In genomic region chr17:50956750-50957523, GRCh38 we compare ENCODE assay signal across 8 cellular contexts.
DNase-seq lines count a peak whose midpoint lies in the region; FAIRE-seq and TF ChIP-seq lines count a peak whose summit lies in the region.

No MANE protein-coding gene starts in this region.

- peaks cover 3% of the 10 kb centered on the region; the same call in 1 of the 2 replicates for H3K4me1 ChIP-seq in H9 (ENCODE audit: insufficient read depth, low read length)

- peak overlapping the region in 3 of 7 donors; percentile 21 to 75 (median 61) for H3K27ac Mint-ChIP-seq in CD14-positive monocyte
- H3K27ac Mint-ChIP-seq in H9, result peak overlapping the region in 2 of 3 experiments; percentile 70 to 73; a peak in 1 of 7 replicates
- H3K27ac Mint-ChIP-seq in MCF 10A (ENCODE audit: low read depth, unreplicated experiment), result no peak overlapping the region

- no peaks in the 10 kb centered on the region for H3K23me2 ChIP-seq in H9 (ENCODE audit: insufficient read length, low read depth, low read length, poor library complexity, severe bottlenecking)

- no peak overlapping the region for H3K18ac ChIP-seq in H9 (ENCODE audit: insufficient read length, low read depth, low read length)

- no peaks in the 10 kb centered on the region for H3K79me2 ChIP-seq in H9 (ENCODE audit: insufficient read depth, low read length)

- H3K27me3 ChIP-seq in H9 (ENCODE audit: insufficient read depth, low read length) (no peaks in the 10 kb centered on the region), WERI-Rb-1 (ENCODE audit: insufficient read depth, low read depth, severe bottlenecking) (no peaks in the 10 kb centered on the region)

- peaks cover 4 to 12% (median 6%) of the 10 kb centered on the region in 3 donors for H3K27me3 Mint-ChIP-seq in CD14-positive monocyte (ENCODE audit: low read depth in 3 of 3)
- no peaks in the 10 kb centered on the region for H3K27me3 Mint-ChIP-seq in H9 (ENCODE audit: low read depth)
- no peaks in the 10 kb centered on the region for H3K27me3 Mint-ChIP-seq in MCF 10A (ENCODE audit: insufficient read depth, unreplicated experiment)

- no peak overlapping the region for H2BK120ac ChIP-seq in H9 (ENCODE audit: low read depth, low read length, poor library complexity, severe bottlenecking)

- H3K9ac ChIP-seq in H9 (ENCODE audit: extremely low read depth, insufficient read length, low read length), result no peak overlapping the region

- no TSS peak for BruUV-seq in MCF 10A (replicated peaks; lab: Mats Ljungman, UMichigan)

- H3K9me3 Mint-ChIP-seq in CD14-positive monocyte, result no peaks in the 10 kb centered on the region
- H3K9me3 Mint-ChIP-seq in H9, result no peaks in the 10 kb centered on the region
- no peaks in the 10 kb centered on the region for H3K9me3 Mint-ChIP-seq in MCF 10A (ENCODE audit: unreplicated experiment)

- FAIRE-seq in H54 (lab: Jason Lieb, UNC), result no peak

- no peak overlapping the region for H3K23ac ChIP-seq in H9 (ENCODE audit: insufficient read length, low read depth, low read length)

- H3K36me3 ChIP-seq in WERI-Rb-1, result peaks cover 6% of the 10 kb centered on the region

- H2BK20ac ChIP-seq in H9 (ENCODE audit: low read depth, low read length, poor library complexity, severe bottlenecking), result no peak overlapping the region

- H3K4me2 ChIP-seq in H9 (ENCODE audit: insufficient read depth, insufficient read length, low read length), result no peak overlapping the region

- H3K4ac ChIP-seq in H9 (ENCODE audit: low read depth, low read length), result no peak overlapping the region

- no peak overlapping the region for H3K56ac ChIP-seq in H9 (ENCODE audit: insufficient read length, low read depth, low read length)

- no peak overlapping the region for H2BK12ac ChIP-seq in H9 (ENCODE audit: insufficient read length, low read depth, low read length)

- no peaks in the 10 kb centered on the region for H4K20me1 ChIP-seq in H9 (ENCODE audit: control insufficient read depth, insufficient read depth, insufficient read length)

- H3K9me3 ChIP-seq in H9 (ENCODE audit: control insufficient read depth, low read depth, low read length), result no peaks in the 10 kb centered on the region
- no peaks in the 10 kb centered on the region for H3K9me3 ChIP-seq in WERI-Rb-1 (ENCODE audit: severe bottlenecking)

- no peak overlapping the region for H2AFZ ChIP-seq in H9 (ENCODE audit: low read length)

- WGBS in H9 (ENCODE audit: extremely low coverage, insufficient read length, low lambda C conversion rate), result no CpG with 5 or more reads among the region's 13 CpGs

- peaks cover 19% of the 10 kb centered on the region for H3K4me1 Mint-ChIP-seq in CD14-positive monocyte
- H3K4me1 Mint-ChIP-seq in H9, result peaks cover 28% of the 10 kb centered on the region in 2 experiments
- H3K4me1 Mint-ChIP-seq in MCF 10A (ENCODE audit: insufficient read depth, unreplicated experiment), result peaks cover 32% of the 10 kb centered on the region

- H3K14ac ChIP-seq in H9 (ENCODE audit: insufficient read depth, low read length), result no peak overlapping the region

- no peaks in the 10 kb centered on the region for H3K79me1 ChIP-seq in H9 (ENCODE audit: insufficient read depth, low read depth, low read length, poor library complexity, severe bottlenecking)

- peak; percentile 67 for DNase-seq in CD14-positive monocyte (ENCODE audit: low spot score)
- peak; percentile 92 for DNase-seq in H9
- DNase-seq in NCI-H2107 (lab: John Stamatoyannopoulos, UW), result peak; percentile 19
- DNase-seq in WERI-Rb-1, result peak; percentile 88
- DNase-seq in MCF 10A (ENCODE audit: unreplicated experiment), result peak; percentile 72
- DNase-seq in kidney glomerular epithelial cell (lab: John Stamatoyannopoulos, UW), result peak; percentile 50
- peak; percentile 70 for DNase-seq in stimulated activated CD4-positive, alpha-beta T cell treated with anti-CD3 and anti-CD28 coated beads, Interleukin-4, amount 100 ng/mL, for 24 hours
- DNase-seq in H54 (ENCODE audit: insufficient read length, low spot score), result no peak

- no peak overlapping the region for H3K4me3 ChIP-seq in WERI-Rb-1 (ENCODE audit: low read depth, low read length)

- TF ChIP-seq POLR2A in H54 (IDR thresholded peaks at IDR 0.05; ENCODE audit: low read depth, low read length), result no peak

- intact Hi-C loops in CD14-positive monocyte (cut with micrococcal nuclease) (loop anchor here (2.0 to 5.0 kb wide), 4 partner anchors 94 to 174 kb away; no protein-coding TSS in a partner anchor), MCF 10A (cut with micrococcal nuclease) (loop anchor here (1.0 to 10.0 kb wide), 3 partner anchors 94 to 412 kb away; partner anchors contain the start of gene SPATA20)

- POLR2A ChIA-PET in MCF 10A (lab: Yijun Ruan, JAX), result interaction anchor here (0.5 to 12.7 kb wide), 9 partner anchors 9 to 196 kb away, joined by 3 to 473 read pairs (median 4); partner anchors contain the start of genes NME1 and TOB1

- no peak overlapping the region for H4K5ac ChIP-seq in H9 (ENCODE audit: insufficient read length, low read depth, low read length)

- H3K27ac ChIP-seq in H9 (ENCODE audit: insufficient read length, low read depth, low read length), result no peak overlapping the region
- peak overlapping the region; percentile 87 for H3K27ac ChIP-seq in WERI-Rb-1

- peaks cover 20 to 23% of the 10 kb centered on the region in 2 donors for H3K36me3 Mint-ChIP-seq in CD14-positive monocyte
- no peaks in the 10 kb centered on the region for H3K36me3 Mint-ChIP-seq in H9 (ENCODE audit: insufficient read depth in 1 of 3, low read depth in 3 of 3)
- H3K36me3 Mint-ChIP-seq in MCF 10A (ENCODE audit: insufficient read depth, unreplicated experiment), result peaks cover 12% of the 10 kb centered on the region

- H3T11ph ChIP-seq in H9 (ENCODE audit: low read length), result no peak overlapping the region

- H3K4me3 Mint-ChIP-seq in CD14-positive monocyte (no peak overlapping the region), H9 (0 out of 5 replicates have a peak overlapping the region, but pooled peaks of 1 of the 2 experiments have one; percentile 40), MCF 10A (ENCODE audit: unreplicated experiment) (no peak overlapping the region)

- H4K8ac ChIP-seq in H9 (replicated peaks; ENCODE audit: insufficient read length, low read depth, low read length), result no peak overlapping the region

- H2BK15ac ChIP-seq in H9 (ENCODE audit: low read depth, low read length), result no peak overlapping the region

- TF ChIP-seq CTCF in CD14-positive monocyte (IDR thresholded peaks at IDR 0.05), result peak; percentile 89
- TF ChIP-seq CTCF in H9 (conservative IDR thresholded peaks at IDR 0.05), result peak; percentile 89
- TF ChIP-seq CTCF in WERI-Rb-1 (IDR thresholded peaks at IDR 0.05; ENCODE audit: low read depth, low read length), result peak; percentile 99
- peak; percentile 64 for TF ChIP-seq CTCF in MCF 10A (IDR thresholded peaks at IDR 0.05; ENCODE audit: unreplicated experiment)

- CTCF ChIA-PET in MCF 10A (lab: Yijun Ruan, JAX), result interaction anchor here (0.5 to 12.2 kb wide), 20 partner anchors 8 to 208 kb away, joined by 3 to 429 read pairs (median 4); no protein-coding TSS in a partner anchor

- H2BK5ac ChIP-seq in H9 (ENCODE audit: insufficient read length, low read length), result no peak overlapping the region

- no peak overlapping the region for H2AK5ac ChIP-seq in H9 (ENCODE audit: insufficient read length, low read length)

- H4K91ac ChIP-seq in H9 (ENCODE audit: insufficient read length, low read depth, low read length), result no peak overlapping the region
